In the genomic region with DNA sequence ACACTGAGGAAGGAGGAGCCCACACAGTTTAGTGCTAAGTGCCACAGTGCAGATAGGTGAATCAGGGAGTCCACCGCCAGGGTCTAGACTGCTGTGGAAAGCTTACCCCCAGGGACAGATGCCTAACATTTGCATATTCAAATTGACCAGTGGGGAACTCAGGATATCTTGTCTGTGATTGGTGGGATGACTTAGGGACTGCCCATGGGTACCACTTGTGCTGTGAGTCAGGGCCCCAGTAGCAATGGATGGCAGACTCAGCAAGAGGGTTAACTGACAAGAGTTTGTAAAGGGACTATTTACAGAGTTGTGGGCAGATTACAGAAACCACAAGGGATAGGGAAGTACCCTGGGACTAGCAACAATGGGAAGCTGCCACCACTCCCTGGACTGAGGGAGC, we compare ENCODE assay signal across 8 cellular contexts.
DNase-seq lines count a peak whose midpoint lies in the region; ATAC-seq and TF ChIP-seq lines count a peak whose summit lies in the region.

No MANE protein-coding gene starts in this region.

- no peak overlapping the region for H4K8ac ChIP-seq in mesendoderm (ENCODE audit: low read depth, low read length)

- no peaks in the 10 kb centered on the region for H3K79me2 ChIP-seq in PC-3 (ENCODE audit: low read length)
- no peaks in the 10 kb centered on the region for H3K79me2 ChIP-seq in mesendoderm (ENCODE audit: control insufficient read depth, insufficient read depth, low read length)
- H3K79me2 ChIP-seq in PC-9 (ENCODE audit: low read depth) = no peaks in the 10 kb centered on the region

- no peaks in the 10 kb centered on the region for H3K79me1 ChIP-seq in mesendoderm (ENCODE audit: low read length)

- WGBS in mesendoderm (ENCODE audit: extremely low coverage, insufficient coverage, low lambda C conversion rate) = no CpG with 5 or more reads among the region's 1 CpG

- H4K20me1 ChIP-seq in PC-3 (ENCODE audit: low read length) (no peaks in the 10 kb centered on the region), PC-9 (ENCODE audit: insufficient read depth) (no peaks in the 10 kb centered on the region)

- DNase-seq in NCI-H524 (lab: John Stamatoyannopoulos, UW) (peak; percentile 24 to 73), NCI-H524 treated with DMSO at 0.1 percent for 48 hours (lab: John Stamatoyannopoulos, UW) (no peak), PC-3 (peak; percentile 59), mesendoderm (peak; percentile 88), NK-92 (lab: John Stamatoyannopoulos, UW; ENCODE audit: unreplicated experiment) (no peak), PC-9 (no peak)

- intact Hi-C loops in PC-3 (cut with micrococcal nuclease) = loop anchor here (10.0 kb wide), 3 partner anchors 139 to 449 kb away; no protein-coding TSS in a partner anchor
- intact Hi-C loops in PC-9 (cut with micrococcal nuclease; ENCODE audit: unreplicated experiment) = no loop called here

- H3K9me2 ChIP-seq in PC-3 (replicated peaks; ENCODE audit: low read length) (no peaks in the 10 kb centered on the region), PC-9 (ENCODE audit: insufficient read depth) (no peaks in the 10 kb centered on the region)

- no peak overlapping the region for H2BK15ac ChIP-seq in mesendoderm (replicated peaks; ENCODE audit: low read depth)

- H3K4me2 ChIP-seq in PC-3 (ENCODE audit: low read length) (no peak overlapping the region), mesendoderm (ENCODE audit: low read length) (no peak overlapping the region), PC-9 (no peak overlapping the region)

- BruUV-seq in PC-3 (replicated peaks; lab: Mats Ljungman, UMichigan) = no TSS peak
- BruUV-seq in PC-9 (replicated peaks; lab: Mats Ljungman, UMichigan) = no TSS peak

- H3K23ac ChIP-seq in mesendoderm (ENCODE audit: low read length) = no peak overlapping the region

- H2AFZ ChIP-seq in PC-3 (ENCODE audit: low read length) = no peak overlapping the region
- H2AFZ ChIP-seq in PC-9 = no peak overlapping the region

- H3K36me3 ChIP-seq in PC-3 (ENCODE audit: low read depth, low read length) (no peaks in the 10 kb centered on the region), mesendoderm (ENCODE audit: control insufficient read depth, insufficient read depth, low read length) (no peaks in the 10 kb centered on the region), PC-9 (ENCODE audit: low read depth) (no peaks in the 10 kb centered on the region)

- peak overlapping the region; percentile 80 for H3K56ac ChIP-seq in mesendoderm (ENCODE audit: low read length)

- CTCF ChIA-PET in PC-3 (lab: Charles Lee) = no interaction called here
- CTCF ChIA-PET in PC-9 (lab: Charles Lee) = no interaction called here

- no peaks in the 10 kb centered on the region for H3K9me3 ChIP-seq in PC-3 (ENCODE audit: low read length)
- H3K9me3 ChIP-seq in PC-9 (ENCODE audit: insufficient read depth, low read depth) = no peaks in the 10 kb centered on the region

- H3F3A ChIP-seq in PC-3 (ENCODE audit: low read length, unreplicated experiment) (no peaks in the 10 kb centered on the region), PC-9 (ENCODE audit: insufficient read depth, low read depth) (no peaks in the 10 kb centered on the region)

- H2AK5ac ChIP-seq in mesendoderm (ENCODE audit: low read length) = no peak overlapping the region

- H2BK5ac ChIP-seq in mesendoderm (ENCODE audit: low read length) = no peak overlapping the region

- H2BK120ac ChIP-seq in mesendoderm (ENCODE audit: low read depth, low read length) = no peak overlapping the region

- H3K4me1 ChIP-seq in PC-3 (ENCODE audit: insufficient read depth, low read length) (peaks cover 36% of the 10 kb centered on the region), mesendoderm (ENCODE audit: control insufficient read depth, low read depth, low read length) (peaks cover 14% of the 10 kb centered on the region), PC-9 (replicated peaks; ENCODE audit: insufficient read depth) (no peaks in the 10 kb centered on the region)

- ATAC-seq in HG03039 (IDR thresholded peaks at IDR 0.05; ENCODE audit: unreplicated experiment) = peak; percentile 71
- no peak; the same call in 1 of the 2 replicates for ATAC-seq in PC-3
- no peak for ATAC-seq in HG03280 (IDR thresholded peaks at IDR 0.05; ENCODE audit: unreplicated experiment)

- H3K9ac ChIP-seq in PC-3 (ENCODE audit: low read length) (no peak overlapping the region), mesendoderm (ENCODE audit: low read length) (no peak overlapping the region)

- H3K18ac ChIP-seq in mesendoderm (ENCODE audit: low read length) = peak overlapping the region; percentile 0

- H4K5ac ChIP-seq in mesendoderm (ENCODE audit: low read length) = no peak overlapping the region

- H3K4me3 ChIP-seq in PC-3 (ENCODE audit: low read length) (no peak overlapping the region), mesendoderm (ENCODE audit: low read length) (no peak overlapping the region), PC-9 (no peak overlapping the region)

- no peak overlapping the region for H3K27ac ChIP-seq in PC-3 (ENCODE audit: low read length)
- peak overlapping the region; percentile 6 for H3K27ac ChIP-seq in mesendoderm (ENCODE audit: low read depth, low read length)
- H3K27ac ChIP-seq in PC-9 = no peak overlapping the region

- POLR2A ChIA-PET in PC-3 (lab: Charles Lee; ENCODE audit: unreplicated experiment) (no interaction called here), PC-9 (lab: Charles Lee; ENCODE audit: unreplicated experiment) (no interaction called here)

- H3K27me3 ChIP-seq in PC-3 (ENCODE audit: low read length) (no peaks in the 10 kb centered on the region), mesendoderm (ENCODE audit: insufficient read depth, low read length, poor library complexity) (no peaks in the 10 kb centered on the region), PC-9 (ENCODE audit: insufficient read depth, low read depth) (no peaks in the 10 kb centered on the region)

- H3K4ac ChIP-seq in mesendoderm (ENCODE audit: low read depth, low read length) = no peak overlapping the region

- TF ChIP-seq CTCF in PC-3 (conservative IDR thresholded peaks at IDR 0.05; ENCODE audit: low read depth, low read length) (no peak), PC-9 (conservative IDR thresholded peaks at IDR 0.05) (no peak)

Comparison
In these comparisons a context has a peak if more than half of its experiments do, and no peak if none do; other contexts are left out.
1. DNase-seq: peak in NCI-H524 (2 of 2), PC-3 (single experiment) and mesendoderm (single experiment); none in NCI-H524 treated with DMSO at 0.1 percent for 48 hours (single experiment), NK-92 (single experiment) and PC-9 (0 of 2).